In the genomic region with DNA sequence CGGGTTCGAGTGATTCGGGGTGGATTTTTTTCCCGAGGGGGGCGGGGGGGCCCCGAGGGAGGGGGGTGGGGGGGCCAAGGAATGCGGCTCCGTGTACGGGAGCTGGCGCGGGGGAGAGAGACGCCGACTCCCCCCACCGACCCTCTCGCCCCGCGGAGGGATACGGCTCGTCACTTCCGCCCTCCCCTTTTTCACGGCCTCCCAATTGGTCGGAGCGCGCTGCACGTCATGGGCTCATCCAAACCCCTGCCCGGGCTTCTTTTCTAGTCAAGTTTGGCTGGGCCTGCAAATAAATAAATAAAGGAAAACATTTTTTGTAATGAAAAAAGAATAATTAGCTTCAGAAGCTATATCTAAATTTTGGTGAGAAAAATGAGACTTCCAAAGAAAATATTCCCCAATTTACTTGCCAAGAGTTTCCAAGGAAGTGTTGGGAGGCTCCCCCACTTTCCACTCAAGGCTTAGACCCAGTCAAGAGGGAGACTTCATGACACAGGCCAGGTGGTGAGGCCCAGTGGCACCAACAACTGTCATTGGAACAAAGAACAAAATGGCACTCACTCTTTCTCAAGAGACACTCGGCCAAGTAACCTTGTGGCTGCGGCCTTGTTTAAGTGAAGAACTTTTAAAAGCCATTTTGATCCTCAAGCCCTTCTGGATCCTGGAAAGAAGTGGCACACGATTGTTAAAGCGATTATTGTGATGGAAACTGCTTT, we compare ENCODE assay signal across 1 cellular context.
TF ChIP-seq lines count a peak whose summit lies in the region.

A gene with protein sequence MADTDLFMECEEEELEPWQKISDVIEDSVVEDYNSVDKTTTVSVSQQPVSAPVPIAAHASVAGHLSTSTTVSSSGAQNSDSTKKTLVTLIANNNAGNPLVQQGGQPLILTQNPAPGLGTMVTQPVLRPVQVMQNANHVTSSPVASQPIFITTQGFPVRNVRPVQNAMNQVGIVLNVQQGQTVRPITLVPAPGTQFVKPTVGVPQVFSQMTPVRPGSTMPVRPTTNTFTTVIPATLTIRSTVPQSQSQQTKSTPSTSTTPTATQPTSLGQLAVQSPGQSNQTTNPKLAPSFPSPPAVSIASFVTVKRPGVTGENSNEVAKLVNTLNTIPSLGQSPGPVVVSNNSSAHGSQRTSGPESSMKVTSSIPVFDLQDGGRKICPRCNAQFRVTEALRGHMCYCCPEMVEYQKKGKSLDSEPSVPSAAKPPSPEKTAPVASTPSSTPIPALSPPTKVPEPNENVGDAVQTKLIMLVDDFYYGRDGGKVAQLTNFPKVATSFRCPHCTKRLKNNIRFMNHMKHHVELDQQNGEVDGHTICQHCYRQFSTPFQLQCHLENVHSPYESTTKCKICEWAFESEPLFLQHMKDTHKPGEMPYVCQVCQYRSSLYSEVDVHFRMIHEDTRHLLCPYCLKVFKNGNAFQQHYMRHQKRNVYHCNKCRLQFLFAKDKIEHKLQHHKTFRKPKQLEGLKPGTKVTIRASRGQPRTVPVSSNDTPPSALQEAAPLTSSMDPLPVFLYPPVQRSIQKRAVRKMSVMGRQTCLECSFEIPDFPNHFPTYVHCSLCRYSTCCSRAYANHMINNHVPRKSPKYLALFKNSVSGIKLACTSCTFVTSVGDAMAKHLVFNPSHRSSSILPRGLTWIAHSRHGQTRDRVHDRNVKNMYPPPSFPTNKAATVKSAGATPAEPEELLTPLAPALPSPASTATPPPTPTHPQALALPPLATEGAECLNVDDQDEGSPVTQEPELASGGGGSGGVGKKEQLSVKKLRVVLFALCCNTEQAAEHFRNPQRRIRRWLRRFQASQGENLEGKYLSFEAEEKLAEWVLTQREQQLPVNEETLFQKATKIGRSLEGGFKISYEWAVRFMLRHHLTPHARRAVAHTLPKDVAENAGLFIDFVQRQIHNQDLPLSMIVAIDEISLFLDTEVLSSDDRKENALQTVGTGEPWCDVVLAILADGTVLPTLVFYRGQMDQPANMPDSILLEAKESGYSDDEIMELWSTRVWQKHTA (N-terminal part only) (minus strand): TSS at position 164 of the 716 bp plus-strand sequence. CDS start 17,290 bp downstream, outside the sequence.

TF ChIP-seq in SK-N-SH treated with all-trans-retinoic acid at 6 μM for 48 hours, 23 proteins besides CTCF, POLR2A, EP300 and RAD21 (continued from another document):
- TF ChIP-seq ISL1 (CRISPR knock-in tag; IDR thresholded peaks at IDR 0.05) (no peak), ZFP30 (CRISPR knock-in tag; IDR thresholded peaks at IDR 0.05) (no peak)
- TF ChIP-seq, protein P1, sequence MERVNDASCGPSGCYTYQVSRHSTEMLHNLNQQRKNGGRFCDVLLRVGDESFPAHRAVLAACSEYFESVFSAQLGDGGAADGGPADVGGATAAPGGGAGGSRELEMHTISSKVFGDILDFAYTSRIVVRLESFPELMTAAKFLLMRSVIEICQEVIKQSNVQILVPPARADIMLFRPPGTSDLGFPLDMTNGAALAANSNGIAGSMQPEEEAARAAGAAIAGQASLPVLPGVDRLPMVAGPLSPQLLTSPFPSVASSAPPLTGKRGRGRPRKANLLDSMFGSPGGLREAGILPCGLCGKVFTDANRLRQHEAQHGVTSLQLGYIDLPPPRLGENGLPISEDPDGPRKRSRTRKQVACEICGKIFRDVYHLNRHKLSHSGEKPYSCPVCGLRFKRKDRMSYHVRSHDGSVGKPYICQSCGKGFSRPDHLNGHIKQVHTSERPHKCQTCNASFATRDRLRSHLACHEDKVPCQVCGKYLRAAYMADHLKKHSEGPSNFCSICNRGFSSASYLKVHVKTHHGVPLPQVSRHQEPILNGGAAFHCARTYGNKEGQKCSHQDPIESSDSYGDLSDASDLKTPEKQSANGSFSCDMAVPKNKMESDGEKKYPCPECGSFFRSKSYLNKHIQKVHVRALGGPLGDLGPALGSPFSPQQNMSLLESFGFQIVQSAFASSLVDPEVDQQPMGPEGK (CRISPR knock-in tag; IDR thresholded peaks at IDR 0.05; ENCODE audit: borderline replicate concordance) = peak; percentile 61; the same call in 1 of the 2 replicates
